8 cellular contexts compared by ENCODE assay signal in the genomic region with DNA sequence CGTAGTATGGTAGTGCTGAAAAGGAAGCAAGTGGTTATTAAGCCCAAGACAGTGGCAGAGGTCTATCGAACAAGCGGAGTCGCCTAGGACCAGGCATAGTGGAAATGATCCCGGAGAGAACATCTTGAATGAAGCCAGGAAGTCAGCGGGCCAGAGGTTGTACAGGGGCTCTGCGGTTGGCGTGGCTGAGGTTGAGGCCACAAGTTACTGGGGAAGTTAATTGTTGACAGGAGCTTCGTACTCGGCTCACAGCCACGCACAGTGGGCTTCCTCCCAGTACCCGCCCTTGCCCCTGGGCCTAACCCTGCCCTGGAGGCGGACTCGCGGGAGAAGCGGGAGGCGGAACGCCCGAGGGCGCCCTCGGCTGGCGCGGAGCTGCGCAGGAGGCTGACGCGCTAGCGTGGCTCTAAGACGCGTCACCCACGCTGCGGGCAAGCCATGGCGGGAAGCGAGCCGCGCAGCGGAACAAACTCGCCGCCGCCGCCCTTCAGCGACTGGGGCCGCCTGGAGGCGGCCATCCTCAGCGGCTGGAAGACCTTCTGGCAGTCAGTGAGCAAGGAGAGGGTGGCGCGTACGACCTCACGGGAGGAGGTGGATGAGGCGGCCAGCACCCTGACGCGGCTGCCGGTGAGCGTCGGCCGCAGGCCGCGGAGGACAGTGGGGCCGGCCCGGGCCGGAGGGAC. TPM values are rescaled to one million over a fixed set of nuclear protein-coding genes. Genes with fewer than 3 reads are reported as not detected.
A peak's percentile ranks its signal among the peaks of the same experiment; 100 is the strongest.
DNase-seq lines count a peak whose midpoint lies in the region; ATAC-seq and TF ChIP-seq lines count a peak whose summit lies in the region.

A gene with protein sequence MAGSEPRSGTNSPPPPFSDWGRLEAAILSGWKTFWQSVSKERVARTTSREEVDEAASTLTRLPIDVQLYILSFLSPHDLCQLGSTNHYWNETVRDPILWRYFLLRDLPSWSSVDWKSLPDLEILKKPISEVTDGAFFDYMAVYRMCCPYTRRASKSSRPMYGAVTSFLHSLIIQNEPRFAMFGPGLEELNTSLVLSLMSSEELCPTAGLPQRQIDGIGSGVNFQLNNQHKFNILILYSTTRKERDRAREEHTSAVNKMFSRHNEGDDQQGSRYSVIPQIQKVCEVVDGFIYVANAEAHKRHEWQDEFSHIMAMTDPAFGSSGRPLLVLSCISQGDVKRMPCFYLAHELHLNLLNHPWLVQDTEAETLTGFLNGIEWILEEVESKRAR (plus strand): TSS at position 410 of the 683 bp plus-strand sequence. CDS start 29 bp downstream, at position 439.

- H3K79me2 ChIP-seq in Karpas-422 (ENCODE audit: low read length) (peaks cover 49% of the 10 kb centered on the region), fibroblast of lung (ENCODE audit: control insufficient read depth, insufficient read depth, low read length) (no peaks in the 10 kb centered on the region)

- H3K27me3 ChIP-seq in Karpas-422 (ENCODE audit: low read length) (no peaks in the 10 kb centered on the region), fibroblast of lung (ENCODE audit: control insufficient read depth, insufficient read depth, low read length) (no peaks in the 10 kb centered on the region)

- peaks cover 64% of the 10 kb centered on the region for H3K4me1 ChIP-seq in Karpas-422 (ENCODE audit: low read length)
- H3K4me1 ChIP-seq in fibroblast of lung (ENCODE audit: control insufficient read depth, extremely low read depth, insufficient read depth, low read length), result peaks cover 3% of the 10 kb centered on the region

- H2AFZ ChIP-seq in Karpas-422 (ENCODE audit: low read length), result peak within 1 kb of the TSS; percentile 81
- peak within 1 kb of the TSS; percentile 97 for H2AFZ ChIP-seq in fibroblast of lung (ENCODE audit: low read length)

- no peaks in the 10 kb centered on the region for H3K9me2 ChIP-seq in Karpas-422 (replicated peaks; ENCODE audit: insufficient read depth, low read length)

- H3K9me3 Mint-ChIP-seq in natural killer cell treated with Interleukin-12 subunit alpha and Interleukin-12 subunit beta and Interleukin-15 and Interleukin-18, amount 100 ng/mL, for 72 hours, result no peaks in the 10 kb centered on the region
- no peaks in the 10 kb centered on the region for H3K9me3 Mint-ChIP-seq in stimulated activated naive CD8-positive, alpha-beta T cell treated with anti-CD3 and anti-CD28 coated beads, Interleukin-15, Interleukin-2, amounts not matched to agents 100 ng/mL and 50 ng/mL, for 24 hours

- peak; percentile 50 to 63 for TF ChIP-seq CTCF in fibroblast of lung (conservative IDR thresholded peaks at IDR 0.05 in 1 of 2, IDR thresholded peaks at IDR 0.05 in 1 of 2; ENCODE audit: low read depth in 1 of 2, low read length in 2 of 2)

- H3K9ac ChIP-seq in Karpas-422 (ENCODE audit: low read length), result peak within 1 kb of the TSS; percentile 97
- H3K9ac ChIP-seq in fibroblast of lung (ENCODE audit: insufficient read depth, low read length), result peak within 1 kb of the TSS; percentile 98

- no peaks in the 10 kb centered on the region for H3K27me3 Mint-ChIP-seq in natural killer cell treated with Interleukin-12 subunit alpha and Interleukin-12 subunit beta and Interleukin-15 and Interleukin-18, amount 100 ng/mL, for 72 hours
- H3K27me3 Mint-ChIP-seq in stimulated activated naive CD8-positive, alpha-beta T cell treated with anti-CD3 and anti-CD28 coated beads, Interleukin-15, Interleukin-2, amounts not matched to agents 100 ng/mL and 50 ng/mL, for 24 hours, result no peaks in the 10 kb centered on the region

- ATAC-seq in GM21825 (IDR thresholded peaks at IDR 0.05; ENCODE audit: unreplicated experiment), result peak; percentile 91
- ATAC-seq in natural killer cell treated with Interleukin-12 subunit alpha and Interleukin-12 subunit beta and Interleukin-15 and Interleukin-18, amount 100 ng/mL, for 72 hours, result peak; percentile 99

- H4K20me1 ChIP-seq in Karpas-422 (ENCODE audit: insufficient read depth, low read depth, low read length), result no peaks in the 10 kb centered on the region
- no peaks in the 10 kb centered on the region for H4K20me1 ChIP-seq in fibroblast of lung (ENCODE audit: control insufficient read depth, extremely low read depth, insufficient read depth, low read length)

- peaks cover 6 to 7% of the 10 kb centered on the region in 2 donors for H3K4me1 Mint-ChIP-seq in natural killer cell treated with Interleukin-12 subunit alpha and Interleukin-12 subunit beta and Interleukin-15 and Interleukin-18, amount 100 ng/mL, for 72 hours (ENCODE audit: low read depth in 2 of 2)
- H3K4me1 Mint-ChIP-seq in stimulated activated naive CD8-positive, alpha-beta T cell treated with anti-CD3 and anti-CD28 coated beads, Interleukin-15, Interleukin-2, amounts not matched to agents 100 ng/mL and 50 ng/mL, for 24 hours (ENCODE audit: low read depth), result peaks cover 27% of the 10 kb centered on the region

- H3K27ac Mint-ChIP-seq in natural killer cell treated with Interleukin-12 subunit alpha and Interleukin-12 subunit beta and Interleukin-15 and Interleukin-18, amount 100 ng/mL, for 72 hours, result peak within 1 kb of the TSS; percentile 93 to 99
- peak within 1 kb of the TSS; percentile 88 for H3K27ac Mint-ChIP-seq in stimulated activated naive CD8-positive, alpha-beta T cell treated with anti-CD3 and anti-CD28 coated beads, Interleukin-15, Interleukin-2, amounts not matched to agents 100 ng/mL and 50 ng/mL, for 24 hours

- H3K36me3 ChIP-seq in Karpas-422 (ENCODE audit: insufficient read depth, low read length) (peaks cover 31% of the 10 kb centered on the region), fibroblast of lung (ENCODE audit: control insufficient read depth, insufficient read depth, low read length) (peaks cover under 1% of the 10 kb centered on the region)

- H3K4me2 ChIP-seq in Karpas-422 (ENCODE audit: low read depth, low read length, poor library complexity, severe bottlenecking) (peak within 1 kb of the TSS; percentile 91), fibroblast of lung (ENCODE audit: extremely low read depth, insufficient read depth, low read length) (peak within 1 kb of the TSS; percentile 96)

- H3K27ac ChIP-seq in Karpas-422 (ENCODE audit: low read length) (peak within 1 kb of the TSS; percentile 82), fibroblast of lung (ENCODE audit: insufficient read depth, low read length) (peak within 1 kb of the TSS; percentile 93)

- H3K4me3 Mint-ChIP-seq in natural killer cell treated with Interleukin-12 subunit alpha and Interleukin-12 subunit beta and Interleukin-15 and Interleukin-18, amount 100 ng/mL, for 72 hours, result peak within 1 kb of the TSS; percentile 90
- peak within 1 kb of the TSS; percentile 80 for H3K4me3 Mint-ChIP-seq in stimulated activated naive CD8-positive, alpha-beta T cell treated with anti-CD3 and anti-CD28 coated beads, Interleukin-15, Interleukin-2, amounts not matched to agents 100 ng/mL and 50 ng/mL, for 24 hours

- H3K4me3 ChIP-seq in Karpas-422 (ENCODE audit: low read length) (peak within 1 kb of the TSS; percentile 91), fibroblast of lung (replicated peaks in 1 of 4; ENCODE audit: control extremely low read depth in 1 of 4, insufficient read depth in 1 of 4, low read depth in 3 of 4, low read length in 4 of 4) (peak within 1 kb of the TSS; percentile 68 to 82 (median 76))

- H3K9me3 ChIP-seq in Karpas-422 (ENCODE audit: low read length), result no peaks in the 10 kb centered on the region
- H3K9me3 ChIP-seq in fibroblast of lung (ENCODE audit: control insufficient read depth, insufficient read depth, low read depth, low read length), result no peaks in the 10 kb centered on the region

- H3K36me3 Mint-ChIP-seq in natural killer cell treated with Interleukin-12 subunit alpha and Interleukin-12 subunit beta and Interleukin-15 and Interleukin-18, amount 100 ng/mL, for 72 hours, result peaks cover under 1% of the 10 kb centered on the region
- peaks cover 26% of the 10 kb centered on the region for H3K36me3 Mint-ChIP-seq in stimulated activated naive CD8-positive, alpha-beta T cell treated with anti-CD3 and anti-CD28 coated beads, Interleukin-15, Interleukin-2, amounts not matched to agents 100 ng/mL and 50 ng/mL, for 24 hours (ENCODE audit: low read depth)

- DNase-seq in EL (peak; percentile 86), Karpas-422 (peak; percentile 96), RPMI7951 (ENCODE audit: low read depth) (peak; percentile 84), fibroblast of lung (ENCODE audit: low read depth in 2 of 2) (peak; percentile 82 to 84)
- DNase-seq in activated T-helper 1 cell treated with anti-CD3 and anti-CD28 coated beads, Interleukin-2, amount 50 U/mL, for 16 hours (ENCODE audit: low read depth in 1 of 2, low spot score in 1 of 2), result peak; percentile 64 to 81
- DNase-seq in natural killer cell treated with Interleukin-12 subunit alpha and Interleukin-12 subunit beta and Interleukin-15 and Interleukin-18, amount 100 ng/mL, for 72 hours (ENCODE audit: low spot score), result peak; percentile 92

RNA-seq across cellular contexts. Expression of the gene that starts here (rescaled TPM):
- 21.4 and 48.4 TPM in 2 replicates for total RNA-seq in Karpas-422 (2014; rRNA removed; shearing (Covaris generic); ENCODE audit: low replicate concordance)
- 16.8 TPM in 2 replicates for total RNA-seq in RPMI7951 (2014; rRNA removed; shearing (Covaris generic))
- 13.4 and 14.1 TPM in 2 replicates for total RNA-seq in fibroblast of lung
- 12.4 and 14.9 TPM in 2 replicates for polyA plus RNA-seq in fibroblast of lung
- 8.1 and 8.9 TPM in 2 replicates for polyA plus RNA-seq in fibroblast of lung (2012)
- polyA minus RNA-seq in fibroblast of lung (ENCODE audit: low replicate concordance), result 1.5 TPM in 1 of 2 replicates, not detected in the other
- total RNA-seq in natural killer cell treated with Interleukin-12 subunit alpha and Interleukin-12 subunit beta and Interleukin-15 and Interleukin-18, amount 100 ng/mL, for 72 hours, result 10 to 100 TPM; 10.8 to 11.7 TPM

Comparison
In these comparisons a context has a peak if more than half of its experiments do, and no peak if none do; other contexts are left out.
1. Peak in every context shown above with its lines: DNase-seq, ATAC-seq, H3K4me3 ChIP-seq and H3K27ac ChIP-seq.